ENCODE assay signal across 14 cellular contexts in the genomic region with DNA sequence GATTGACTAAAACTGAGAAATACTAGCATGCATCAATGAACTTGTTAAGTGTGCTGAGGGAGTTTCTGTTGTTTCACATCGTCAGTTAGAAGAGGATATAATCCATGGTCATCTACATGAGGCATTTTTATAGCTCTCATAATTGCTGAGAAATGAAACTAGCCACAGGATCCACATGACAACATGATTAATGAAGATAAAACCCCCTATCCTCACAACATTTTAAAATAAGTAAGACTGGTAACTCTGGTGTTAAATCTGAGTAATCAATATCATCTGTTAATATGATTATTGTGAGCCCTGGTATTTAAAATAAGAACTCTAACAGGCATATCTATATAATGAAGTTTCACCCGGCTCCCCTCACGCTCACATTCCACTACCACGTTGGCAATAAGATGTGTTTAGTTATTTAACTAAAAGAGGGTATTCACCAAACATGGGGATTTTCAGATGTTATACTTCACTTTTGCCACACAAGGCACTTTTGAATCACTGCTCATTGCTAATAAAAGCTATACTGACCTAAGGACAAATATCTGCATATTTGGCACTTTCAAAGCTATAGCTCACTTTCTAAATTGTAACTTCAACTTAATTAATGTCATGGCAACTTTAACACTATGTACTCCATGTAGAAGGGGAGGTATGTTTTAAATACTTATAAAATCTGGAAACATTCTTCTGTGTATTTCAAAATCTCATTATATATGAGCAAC. TPM values are rescaled to one million over a fixed set of nuclear protein-coding genes. Genes with fewer than 3 reads are reported as not detected.
DNase-seq lines count a peak whose midpoint lies in the region; ATAC-seq, FAIRE-seq and TF ChIP-seq lines count a peak whose summit lies in the region.
"Had no signal": no experiment of that assay in that cellular context is flagged by ENCODE, and none has a peak within 500 bp of the region (broad histone marks: within the 10 kb centered on the region; RNA-seq: fewer than 3 reads in every experiment).

No MANE protein-coding gene starts in this region.

- no peaks in the 10 kb centered on the region for H3K79me1 ChIP-seq in mesenchymal stem cell (replicated peaks; ENCODE audit: low read length, poor library complexity, severe bottlenecking)

- no peak overlapping the region for H3K18ac ChIP-seq in mesenchymal stem cell (ENCODE audit: low read depth in 1 of 2, low read length in 2 of 2)

- no peak overlapping the region for H2BK12ac ChIP-seq in mesenchymal stem cell (ENCODE audit: low read length in 2 of 2)

- intact Hi-C loops in pancreas (cut with DNase I) = no loop called here

- no peak for TF ChIP-seq POLR2A in GM18505 (IDR thresholded peaks at IDR 0.05; ENCODE audit: borderline replicate concordance, extremely low read depth, insufficient read depth, insufficient read length)

- no peak overlapping the region for H3K4me3 Mint-ChIP-seq in natural killer cell treated with Interleukin-12 subunit alpha and Interleukin-12 subunit beta and Interleukin-15 and Interleukin-18, amount 100 ng/mL, for 72 hours
- H3K4me3 Mint-ChIP-seq: naive thymus-derived CD8-positive, alpha-beta T cell had no signal

- no peaks in the 10 kb centered on the region for H3K4me1 Mint-ChIP-seq in natural killer cell treated with Interleukin-12 subunit alpha and Interleukin-12 subunit beta and Interleukin-15 and Interleukin-18, amount 100 ng/mL, for 72 hours (ENCODE audit: low read depth in 2 of 2)
- H3K4me1 Mint-ChIP-seq: naive thymus-derived CD8-positive, alpha-beta T cell had no signal

- peaks cover 2% of the 10 kb centered on the region for H3K4me1 ChIP-seq in mesenchymal stem cell (ENCODE audit: control insufficient read depth, insufficient read depth, low read depth, low read length)
- H3K4me1 ChIP-seq in small intestine (ENCODE audit: control insufficient read depth in 2 of 2, insufficient read depth in 1 of 2, low read depth in 1 of 2, low read length in 1 of 2) = no peaks in the 10 kb centered on the region
- no peaks in the 10 kb centered on the region for H3K4me1 ChIP-seq in pancreas
- H3K4me1 ChIP-seq: body of pancreas had no signal

- no peak overlapping the region for H3K4ac ChIP-seq in mesenchymal stem cell (ENCODE audit: low read depth in 1 of 2, low read length in 2 of 2)

- FAIRE-seq in small intestine (lab: Jason Lieb, UNC) = no peak
- FAIRE-seq in pancreas (lab: Jason Lieb, UNC) = no peak

- H2BK15ac ChIP-seq in mesenchymal stem cell (ENCODE audit: low read depth, poor library complexity, severe bottlenecking) = no peak overlapping the region

- no peak overlapping the region for H3K14ac ChIP-seq in mesenchymal stem cell (ENCODE audit: low read length in 2 of 2)

- H3K36me3 ChIP-seq in mesenchymal stem cell (ENCODE audit: control insufficient read depth in 1 of 2, insufficient read depth in 2 of 2, low read depth in 1 of 2, low read length in 2 of 2) (no peaks in the 10 kb centered on the region), small intestine (ENCODE audit: control insufficient read depth in 2 of 2, insufficient read depth in 2 of 2, low read length in 2 of 2) (no peaks in the 10 kb centered on the region), pancreas (no peaks in the 10 kb centered on the region)

- H4K8ac ChIP-seq in mesenchymal stem cell (ENCODE audit: low read length) = no peak overlapping the region

- H3K9ac ChIP-seq in mesenchymal stem cell (ENCODE audit: low read length) = no peak overlapping the region

- no peak overlapping the region for H4K91ac ChIP-seq in mesenchymal stem cell (ENCODE audit: low read length)

- H3K4me3 ChIP-seq in mesenchymal stem cell (ENCODE audit: insufficient read depth in 1 of 2, low read depth in 1 of 2, low read length in 2 of 2) (no peak overlapping the region), small intestine (ENCODE audit: low read depth in 1 of 2, low read length in 2 of 2) (no peak overlapping the region), pancreas (no peak overlapping the region)
- H3K4me3 ChIP-seq: body of pancreas had no signal

- H3K9me3 ChIP-seq in mesenchymal stem cell (ENCODE audit: control insufficient read depth, low read length) (no peaks in the 10 kb centered on the region), small intestine (ENCODE audit: control insufficient read depth, low read depth) (no peaks in the 10 kb centered on the region), pancreas (no peaks in the 10 kb centered on the region)
- H3K9me3 ChIP-seq: body of pancreas had no signal

- H2BK5ac ChIP-seq in mesenchymal stem cell (ENCODE audit: low read depth, low read length, poor library complexity, severe bottlenecking) = no peak overlapping the region

- H2AK5ac ChIP-seq in mesenchymal stem cell (ENCODE audit: low read length, severe bottlenecking) = no peak overlapping the region

- no peak overlapping the region for H2BK120ac ChIP-seq in mesenchymal stem cell (ENCODE audit: low read depth, low read length)

- no peaks in the 10 kb centered on the region for H3K9me3 Mint-ChIP-seq in natural killer cell treated with Interleukin-12 subunit alpha and Interleukin-12 subunit beta and Interleukin-15 and Interleukin-18, amount 100 ng/mL, for 72 hours

- H3K27me3 ChIP-seq in mesenchymal stem cell (ENCODE audit: control insufficient read depth in 1 of 2, insufficient read depth in 1 of 2, low read length in 2 of 2) (peaks cover 3 to 27% of the 10 kb centered on the region in 2 experiments), small intestine (ENCODE audit: control insufficient read depth in 2 of 2, insufficient read depth in 2 of 2, low read length in 2 of 2) (peaks cover 0 to 3% of the 10 kb centered on the region in 2 donors), pancreas (no peaks in the 10 kb centered on the region)
- H3K27me3 ChIP-seq: body of pancreas had no signal

- peaks cover 0 to 6% of the 10 kb centered on the region in 2 donors for H3K27me3 Mint-ChIP-seq in natural killer cell treated with Interleukin-12 subunit alpha and Interleukin-12 subunit beta and Interleukin-15 and Interleukin-18, amount 100 ng/mL, for 72 hours

- H3K23ac ChIP-seq in mesenchymal stem cell (ENCODE audit: low read length in 2 of 2) = no peak overlapping the region

- ATAC-seq in GM18505 (IDR thresholded peaks at IDR 0.05; ENCODE audit: unreplicated experiment) (peak; percentile 85), GM21723 (IDR thresholded peaks at IDR 0.05; ENCODE audit: unreplicated experiment) (peak; percentile 52), HG03565 (IDR thresholded peaks at IDR 0.05; ENCODE audit: unreplicated experiment) (peak; percentile 89), pancreas (no peak)
- ATAC-seq in natural killer cell treated with Interleukin-12 subunit alpha and Interleukin-12 subunit beta and Interleukin-15 and Interleukin-18, amount 100 ng/mL, for 72 hours = no peak
- ATAC-seq: body of pancreas; naive thymus-derived CD8-positive, alpha-beta T cell had no signal

- no CpG with 5 or more reads among the region's 4 CpGs for WGBS in mesenchymal stem cell
- WGBS in small intestine, 3 donors = 46 to 55% (median 49%) methylated on average over 4 of the region's 4 CpGs
- WGBS in pancreas, 2 donors = 40 to 42% methylated on average over 4 of the region's 4 CpGs

- no peak overlapping the region for H2AFZ ChIP-seq in mesenchymal stem cell (ENCODE audit: low read depth, low read length)

- no peak for TF ChIP-seq CTCF in pancreas (IDR thresholded peaks at IDR 0.05)

- H3K27ac ChIP-seq in mesenchymal stem cell (ENCODE audit: low read length, poor library complexity, severe bottlenecking) (no peak overlapping the region), small intestine (ENCODE audit: low read depth in 1 of 2, low read length in 1 of 2) (no peak overlapping the region), pancreas (no peak overlapping the region)
- H3K27ac ChIP-seq: body of pancreas had no signal

- no peaks in the 10 kb centered on the region for H3K36me3 Mint-ChIP-seq in natural killer cell treated with Interleukin-12 subunit alpha and Interleukin-12 subunit beta and Interleukin-15 and Interleukin-18, amount 100 ng/mL, for 72 hours
- H3K36me3 Mint-ChIP-seq: naive thymus-derived CD8-positive, alpha-beta T cell had no signal

- H3K4me2 ChIP-seq in mesenchymal stem cell (ENCODE audit: low read length, poor library complexity, severe bottlenecking) = no peak overlapping the region

- no peak overlapping the region for H3K27ac Mint-ChIP-seq in natural killer cell treated with Interleukin-12 subunit alpha and Interleukin-12 subunit beta and Interleukin-15 and Interleukin-18, amount 100 ng/mL, for 72 hours
- H3K27ac Mint-ChIP-seq: naive thymus-derived CD8-positive, alpha-beta T cell had no signal

- DNase-seq in mesenchymal stem cell (peak; percentile 76), small intestine (no peak), pancreas (no peak), NCI-H1436 (lab: John Stamatoyannopoulos, UW) (no peak)
- no peak for DNase-seq in natural killer cell treated with Interleukin-12 subunit alpha and Interleukin-12 subunit beta and Interleukin-15 and Interleukin-18, amount 100 ng/mL, for 72 hours (ENCODE audit: low spot score)
- DNase-seq: AML-193; body of pancreas; naive thymus-derived CD8-positive, alpha-beta T cell; NCI-H2227 treated with DMSO at 0.1 percent for 48 hours; RPMI8226; stimulated activated CD4-positive, alpha-beta T cell treated with anti-CD3 and anti-CD28 coated beads, Interleukin-15, amount 100 ng/mL, for 24 hours had no signal

RNA-seq across cellular contexts. Expression of gene UNC5C, which starts 6.7 kb away (rescaled TPM):
- 14.9 TPM for polyA plus RNA-seq in mesenchymal stem cell (2013, experiment 1 of 2)
- polyA plus RNA-seq in mesenchymal stem cell (2013, experiment 2 of 2) = 14.1 TPM
- 1 to 10 TPM in 1 of 3 donors, under 1 TPM in 1, not detected in 1; under 0.01 to 1.1 TPM for polyA plus RNA-seq in small intestine
- under 1 TPM; 0.16 to 0.84 (median 0.36) TPM for total RNA-seq in pancreas
- under 1 TPM; 0.15 to 0.35 TPM for polyA plus RNA-seq in pancreas
- not detected for total RNA-seq in natural killer cell treated with Interleukin-12 subunit alpha and Interleukin-12 subunit beta and Interleukin-15 and Interleukin-18, amount 100 ng/mL, for 72 hours
- total RNA-seq: naive thymus-derived CD8-positive, alpha-beta T cell had no signal
- polyA plus RNA-seq: naive thymus-derived CD8-positive, alpha-beta T cell had no signal

Comparison
In these comparisons a context has a peak if more than half of its experiments do, and no peak if none do; other contexts are left out.
1. ATAC-seq: peak in GM18505 (single experiment), GM21723 (single experiment) and HG03565 (single experiment); none in pancreas (0 of 4) and natural killer cell treated with Interleukin-12 subunit alpha and Interleukin-12 subunit beta and Interleukin-15 and Interleukin-18, amount 100 ng/mL, for 72 hours (0 of 2).